ENCODE assay signal across 8 cellular contexts in genomic region chr17:76264755-76265623, GRCh38. TPM values are rescaled to one million over a fixed set of nuclear protein-coding genes. Genes with fewer than 3 reads are reported as not detected.
DNase-seq lines count a peak whose midpoint lies in the region; ATAC-seq, FAIRE-seq and TF ChIP-seq lines count a peak whose summit lies in the region.

TSS of gene UBALD2 (plus strand) at chr17:76265348. CDS start at chr17:76265506, 158 bp downstream.

- intact Hi-C loops in adrenal gland (cut with DNase I), result no loop called here
- intact Hi-C loops in heart left ventricle (cut with DNase I), result loop anchor here in 1 of 10 donors (1.0 to 5.0 kb wide), 2 partner anchors 25 to 68 kb away; partner anchors contain the start of gene RNF157

- TF ChIP-seq POLR2A in GM12892 (IDR thresholded peaks at IDR 0.05; ENCODE audit: low read depth, low read length) (peak; percentile 66; the same call in 1 of the 2 replicates), adrenal gland (IDR thresholded peaks at IDR 0.05) (peak; percentile 79 to 94), heart left ventricle (IDR thresholded peaks at IDR 0.05) (peak; percentile 84 to 94)

- peak within 1 kb of the TSS; percentile 52 to 96 (median 71) for H3K27ac ChIP-seq in adrenal gland
- peak within 1 kb of the TSS; percentile 83 to 98 (median 92) for H3K27ac ChIP-seq in heart left ventricle

- 0 to 1% (median 0%) methylated on average over 3 to 94 of the region's 94 CpGs for WGBS in adrenal gland, 4 donors
- WGBS in heart left ventricle, 4 donors, result 0% methylated on average over 42 to 94 of the region's 94 CpGs

- H3K27me3 ChIP-seq in adrenal gland (no peaks in the 10 kb centered on the region), heart left ventricle (no peaks in the 10 kb centered on the region)

- peak within 1 kb of the TSS; percentile 89 for H3K4me3 Mint-ChIP-seq in type B pancreatic cell

- peaks cover 11 to 38% of the 10 kb centered on the region in 2 donors for H3K4me1 ChIP-seq in adrenal gland (replicated peaks in 1 of 2)
- peaks cover 11 to 72% (median 43%) of the 10 kb centered on the region in 12 donors for H3K4me1 ChIP-seq in heart left ventricle

- H3K9me3 Mint-ChIP-seq in type B pancreatic cell, result no peaks in the 10 kb centered on the region

- peak; percentile 86 for FAIRE-seq in GM12892 (lab: Jason Lieb, UNC)

- TF ChIP-seq CTCF in adrenal gland (IDR thresholded peaks at IDR 0.05) (no peak), heart left ventricle (IDR thresholded peaks at IDR 0.05) (no peak), type B pancreatic cell (conservative IDR thresholded peaks at IDR 0.05) (no peak)

- H3K27ac Mint-ChIP-seq in type B pancreatic cell, result peak within 1 kb of the TSS; percentile 95

- peaks cover 6% of the 10 kb centered on the region for H3K36me3 Mint-ChIP-seq in type B pancreatic cell

- no peaks in the 10 kb centered on the region for H3K36me3 ChIP-seq in adrenal gland (replicated peaks in 1 of 2)
- H3K36me3 ChIP-seq in heart left ventricle, result peaks cover 0 to 12% (median 4%) of the 10 kb centered on the region in 9 donors

- peaks cover 40% of the 10 kb centered on the region for H3K4me1 Mint-ChIP-seq in type B pancreatic cell (ENCODE audit: unreplicated experiment)

- no peaks in the 10 kb centered on the region for H3K27me3 Mint-ChIP-seq in type B pancreatic cell

- no peaks in the 10 kb centered on the region for H3K9me3 ChIP-seq in adrenal gland (replicated peaks in 1 of 3)
- no peaks in the 10 kb centered on the region for H3K9me3 ChIP-seq in heart left ventricle

- DNase-seq in GM12892 (ENCODE audit: insufficient read length), result peak; percentile 96
- peak; percentile 98 for DNase-seq in NCI-H146 (lab: John Stamatoyannopoulos, UW)
- DNase-seq in T-helper 1 cell, result peak; percentile 91 to 100 (median 95)
- peak; percentile 98 to 100 (median 100) for DNase-seq in adrenal gland
- DNase-seq in heart left ventricle, result peak; percentile 99 to 100 (median 100)
- DNase-seq in pons (ENCODE audit: low spot score), result peak; percentile 99
- DNase-seq in type B pancreatic cell (ENCODE audit: extremely low spot score, unreplicated experiment), result peak; percentile 100

- peak; percentile 79 for ATAC-seq in HG02852 (IDR thresholded peaks at IDR 0.05; ENCODE audit: unreplicated experiment)
- peak; percentile 95 to 97 (median 96) for ATAC-seq in heart left ventricle

- H3K4me3 ChIP-seq in adrenal gland (peak within 1 kb of the TSS; percentile 44 to 94 (median 76)), heart left ventricle (peak within 1 kb of the TSS; percentile 85 to 99 (median 94))

RNA-seq across cellular contexts. Expression of gene UBALD2, which starts in this region (rescaled TPM):
- polyA plus RNA-seq in GM12892 (2012; ENCODE audit: missing spikeins), result 48.7 TPM
- 10 to 100 TPM in 6 of 8 donors, 1 to 10 TPM in 2; 5.4 to 71.2 (median 19.4) TPM for total RNA-seq in adrenal gland
- 10 to 100 TPM in 2 of 3 donors, 1 to 10 TPM in 1; 5.2 to 18.2 (median 15.6) TPM for polyA plus RNA-seq in adrenal gland
- 10 to 100 TPM in 8 of 9 donors, 1 to 10 TPM in 1; 8.5 to 49.8 (median 24.5) TPM for total RNA-seq in heart left ventricle
- polyA plus RNA-seq in heart left ventricle, result 10 to 100 TPM; 12.5 to 18.5 TPM
- 46.9 and 53.1 TPM in 2 replicates for total RNA-seq in type B pancreatic cell (ENCODE audit: low replicate concordance)

Comparison
In these comparisons a context has a peak if more than half of its experiments do, and no peak if none do; other contexts are left out.
1. Peak in every context shown above with its lines: DNase-seq, ATAC-seq, H3K4me3 ChIP-seq and H3K27ac ChIP-seq.